11 cellular contexts compared by ENCODE assay signal in genomic region chr6:139296927-139297326, GRCh38. TPM values are rescaled to one million over a fixed set of nuclear protein-coding genes. Genes with fewer than 3 reads are reported as not detected.
DNase-seq lines count a peak whose midpoint lies in the region; ATAC-seq, FAIRE-seq and TF ChIP-seq lines count a peak whose summit lies in the region.
"Had no signal": no experiment of that assay in that cellular context is flagged by ENCODE, and none has a peak within 500 bp of the region (broad histone marks: within the 10 kb centered on the region; RNA-seq: fewer than 3 reads in every experiment).

No MANE protein-coding gene starts in this region.

- no peak for TF ChIP-seq CTCF in AG10803 (conservative IDR thresholded peaks at IDR 0.05; ENCODE audit: low read length)
- TF ChIP-seq CTCF in keratinocyte (optimal IDR thresholded peaks at IDR 0.05 in 1 of 3, IDR thresholded peaks at IDR 0.05 in 1 of 3, conservative IDR thresholded peaks at IDR 0.05 in 1 of 3; ENCODE audit: extremely low read depth in 1 of 3, insufficient read depth in 2 of 3, low read length in 3 of 3) = no peak

- H3K9ac ChIP-seq in keratinocyte (ENCODE audit: control insufficient read depth, extremely low read depth, insufficient read depth, low read length) = no peak overlapping the region
- H3K9ac ChIP-seq: BLaER1 had no signal

- DNase-seq in AG10803 (ENCODE audit: low read depth) (peak; percentile 67), HT1080 (ENCODE audit: low read depth) (peak; percentile 93), T-helper 17 cell (no peak), keratinocyte (ENCODE audit: low read depth, low spot score) (no peak), inferior parietal cortex (ENCODE audit: extremely low spot score) (no peak), head of caudate nucleus (no peak)
- DNase-seq: activated CD8-positive, alpha-beta memory T cell treated with anti-CD3 and anti-CD28 coated beads for 24 hours; amygdala had no signal

- no peak overlapping the region for H3K4me3 ChIP-seq in AG10803 (ENCODE audit: low read length)
- H3K4me3 ChIP-seq in keratinocyte (ENCODE audit: control insufficient read depth in 2 of 3, extremely low read depth in 1 of 3, insufficient read depth in 2 of 3, low read depth in 1 of 3, low read length in 3 of 3) = peak overlapping the region in 1 of 3 experiments; percentile 32
- H3K4me3 ChIP-seq: BLaER1 had no signal

- H4K20me1 ChIP-seq in keratinocyte (ENCODE audit: control insufficient read depth, extremely low read depth, insufficient read depth, low read length) = no peaks in the 10 kb centered on the region
- H4K20me1 ChIP-seq: BLaER1 had no signal

- H3K79me2 ChIP-seq in keratinocyte (ENCODE audit: control insufficient read depth, insufficient read depth, low read length) = no peaks in the 10 kb centered on the region

- peak overlapping the region; percentile 48 for H3K4me2 ChIP-seq in keratinocyte (ENCODE audit: control insufficient read depth, extremely low read depth, insufficient read depth, low read depth, low read length)
- H3K4me2 ChIP-seq: BLaER1 had no signal

- dilution Hi-C loops in keratinocyte (cut with MboI; ENCODE audit: extremely low pct_ligation_motif_present, low sequenced_read_pairs) = no loop called here

- H2AFZ ChIP-seq in keratinocyte (ENCODE audit: control insufficient read depth, low read length) = no peak overlapping the region

- H3K4me1 Mint-ChIP-seq in T-helper 17 cell = peaks cover 28% of the 10 kb centered on the region

- no peak overlapping the region for H3K4me3 Mint-ChIP-seq in T-helper 17 cell

- ATAC-seq in T-helper 17 cell (no peak), GM21619 (IDR thresholded peaks at IDR 0.05; ENCODE audit: unreplicated experiment) (no peak), HG02884 (IDR thresholded peaks at IDR 0.05; ENCODE audit: unreplicated experiment) (no peak)

- no peaks in the 10 kb centered on the region for H3K9me3 ChIP-seq in T-helper 17 cell (ENCODE audit: control insufficient read depth, low read length, poor library complexity, severe bottlenecking)
- no peaks in the 10 kb centered on the region for H3K9me3 ChIP-seq in keratinocyte (ENCODE audit: control insufficient read depth, low read depth, low read length)

- H3K36me3 ChIP-seq in keratinocyte (ENCODE audit: control insufficient read depth in 2 of 2, extremely low read depth in 1 of 2, insufficient read depth in 2 of 2, low read length in 2 of 2) = no peaks in the 10 kb centered on the region
- H3K36me3 ChIP-seq: BLaER1 had no signal

- no peak overlapping the region for H3K27ac ChIP-seq in keratinocyte (ENCODE audit: control insufficient read depth, insufficient read depth, low read length)
- H3K27ac ChIP-seq: BLaER1 had no signal

- H3K27ac Mint-ChIP-seq in T-helper 17 cell = peak overlapping the region; percentile 29

- no peaks in the 10 kb centered on the region for H3K36me3 Mint-ChIP-seq in T-helper 17 cell (ENCODE audit: low read depth)

- FAIRE-seq in keratinocyte (lab: Jason Lieb, UNC) = peak; percentile 94

- H3K4me1 ChIP-seq in keratinocyte (ENCODE audit: control insufficient read depth, extremely low read depth, insufficient read depth, low read length) = peaks cover 21% of the 10 kb centered on the region

- intact Hi-C loops in head of caudate nucleus (cut with DNase I) = no loop called here

- H3K27me3 ChIP-seq in keratinocyte (ENCODE audit: control insufficient read depth, extremely low read depth, insufficient read depth, low read length) = no peaks in the 10 kb centered on the region
- H3K27me3 ChIP-seq: BLaER1 had no signal

- H3K9me1 ChIP-seq in keratinocyte (ENCODE audit: control insufficient read depth, extremely low read depth, insufficient read depth, low read length) = no peaks in the 10 kb centered on the region

- H3K27me3 Mint-ChIP-seq in T-helper 17 cell = no peaks in the 10 kb centered on the region

RNA-seq across cellular contexts. Expression of gene TXLNB, which starts 5.1 kb away (rescaled TPM):
- 0.07 and 0.40 TPM in 2 replicates for total RNA-seq in HT1080 (2014; rRNA removed; shearing (Covaris generic))
- 0.05 and 0.06 TPM in 2 replicates for polyA plus RNA-seq in HT1080 (2015; cell fraction: cytosol; rRNA removed)
- 0.24 and 0.29 TPM in 2 replicates for polyA plus RNA-seq in HT1080 (2015; cell fraction: nucleus; rRNA removed)
- total RNA-seq in T-helper 17 cell = under 1 TPM; 0.42 to 0.52 TPM
- 0.01 to 0.04 TPM (median 0.03 TPM) in 3 replicates for polyA plus RNA-seq in keratinocyte
- not detected for polyA plus RNA-seq in keratinocyte (2011; ENCODE audit: low read depth)
- 0.03 and 0.05 TPM in 2 replicates for polyA plus RNA-seq in keratinocyte (2011; cell fraction: cytosol; rRNA removed)
- 0.03 and 0.04 TPM in 2 replicates for polyA plus RNA-seq in keratinocyte (2011; cell fraction: nucleus; rRNA removed)
- not detected in 2 replicates for polyA plus RNA-seq in keratinocyte (2012; ENCODE audit: low replicate concordance)
- 0.06 TPM in 1 of 3 replicates, not detected in the others for polyA minus RNA-seq in keratinocyte
- polyA minus RNA-seq in keratinocyte (2011; cell fraction: cytosol; rRNA and poly(A)+ RNA removed) = not detected
- not detected in 2 replicates for polyA minus RNA-seq in keratinocyte (2011; cell fraction: nucleus; rRNA and poly(A)+ RNA removed)

Comparison
In these comparisons a context has a peak if more than half of its experiments do, and no peak if none do; other contexts are left out.
1. DNase-seq: peak in AG10803 (single experiment) and HT1080 (single experiment); none in T-helper 17 cell (0 of 3), keratinocyte (single experiment), inferior parietal cortex (single experiment) and head of caudate nucleus (0 of 42).